8 cellular contexts compared by ENCODE assay signal in genomic region chrX:73562986-73563739, GRCh38. TPM values are rescaled to one million over a fixed set of nuclear protein-coding genes. Genes with fewer than 3 reads are reported as not detected.
A peak's percentile ranks its signal among the peaks of the same experiment; 100 is the strongest.
DNase-seq lines count a peak whose midpoint lies in the region; ATAC-seq and TF ChIP-seq lines count a peak whose summit lies in the region.

CHIC1 (plus strand) TSS chrX:73563197; CDS start chrX:73563285, 88 bp downstream.

- H3K4me3 Mint-ChIP-seq in CD14-positive monocyte = peak within 1 kb of the TSS; percentile 92 to 100
- peak within 1 kb of the TSS; percentile 88 to 98 for H3K4me3 Mint-ChIP-seq in activated T-cell treated with anti-CD3 and anti-CD28 coated beads, Interleukin-2, amount 50 U/mL, for 72 hours
- H3K4me3 Mint-ChIP-seq in naive thymus-derived CD4-positive, alpha-beta T cell = peak within 1 kb of the TSS; percentile 91 to 99 (median 96)

- peak within 1 kb of the TSS; percentile 84 for H3K4me3 ChIP-seq in OCI-LY7 (ENCODE audit: low read depth, low read length, poor library complexity, severe bottlenecking)
- peak within 1 kb of the TSS; percentile 42 to 73 (median 58) for H3K4me3 ChIP-seq in esophagus squamous epithelium
- H3K4me3 ChIP-seq in naive thymus-derived CD4-positive, alpha-beta T cell (ENCODE audit: low read length) = peak within 1 kb of the TSS; percentile 73

- no peaks in the 10 kb centered on the region for H3K9me3 ChIP-seq in OCI-LY7 (ENCODE audit: low read length)
- H3K9me3 ChIP-seq in esophagus squamous epithelium = no peaks in the 10 kb centered on the region
- H3K9me3 ChIP-seq in naive thymus-derived CD4-positive, alpha-beta T cell (ENCODE audit: control insufficient read depth in 2 of 3, low read length in 3 of 3) = no peaks in the 10 kb centered on the region

- peaks cover 0 to 6% (median 3%) of the 10 kb centered on the region in 3 donors for H3K27me3 Mint-ChIP-seq in CD14-positive monocyte (ENCODE audit: low read depth in 3 of 3)
- H3K27me3 Mint-ChIP-seq in activated T-cell treated with anti-CD3 and anti-CD28 coated beads, Interleukin-2, amount 50 U/mL, for 72 hours (ENCODE audit: low read depth) = peaks cover 6% of the 10 kb centered on the region
- no peaks in the 10 kb centered on the region for H3K27me3 Mint-ChIP-seq in naive thymus-derived CD4-positive, alpha-beta T cell

- ATAC-seq in GM19397 (IDR thresholded peaks at IDR 0.05; ENCODE audit: unreplicated experiment) = peak; percentile 65
- ATAC-seq in HG03571 (IDR thresholded peaks at IDR 0.05; ENCODE audit: unreplicated experiment) = peak; percentile 52
- ATAC-seq in activated T-cell treated with anti-CD3 and anti-CD28 coated beads, Interleukin-2, amount 50 U/mL, for 72 hours (replicated peaks in 1 of 2) = peak; percentile 74 to 82
- ATAC-seq in naive thymus-derived CD4-positive, alpha-beta T cell = peak; percentile 80

- H3K4me1 ChIP-seq in OCI-LY7 (ENCODE audit: insufficient read depth, low read length, poor library complexity, severe bottlenecking) (peaks cover 11% of the 10 kb centered on the region), esophagus squamous epithelium (peaks cover 0 to 20% (median 0%) of the 10 kb centered on the region in 3 donors)
- no peaks in the 10 kb centered on the region for H3K4me1 ChIP-seq in naive thymus-derived CD4-positive, alpha-beta T cell (ENCODE audit: control insufficient read depth in 2 of 2, insufficient read depth in 2 of 2, low read length in 2 of 2)

- no peaks in the 10 kb centered on the region for H4K20me1 ChIP-seq in OCI-LY7 (ENCODE audit: insufficient read depth, low read length)

- TF ChIP-seq POLR2A in esophagus squamous epithelium (IDR thresholded peaks at IDR 0.05) = no peak

- peak within 1 kb of the TSS; percentile 89 for H3K4me2 ChIP-seq in OCI-LY7 (ENCODE audit: low read length)

- 0 to 32% methylated on average over 10 to 23 of the region's 51 CpGs for WGBS in esophagus squamous epithelium, 2 donors

- BruUV-seq in OCI-LY7 (replicated peaks; lab: Mats Ljungman, UMichigan) = no TSS peak

- POLR2A ChIA-PET in OCI-LY7 (lab: Charles Lee) = no interaction called here
- POLR2A ChIA-PET in naive thymus-derived CD4-positive, alpha-beta T cell (lab: Charles Lee) = no interaction called here

- H3K27me3 ChIP-seq in esophagus squamous epithelium = no peaks in the 10 kb centered on the region
- no peaks in the 10 kb centered on the region for H3K27me3 ChIP-seq in naive thymus-derived CD4-positive, alpha-beta T cell (ENCODE audit: control insufficient read depth in 2 of 2, insufficient read depth in 2 of 2, low read length in 2 of 2)

- peak within 1 kb of the TSS in 6 of 7 donors; percentile 66 to 91 (median 86) for H3K27ac Mint-ChIP-seq in CD14-positive monocyte
- peak within 1 kb of the TSS; percentile 94 for H3K27ac Mint-ChIP-seq in activated T-cell treated with anti-CD3 and anti-CD28 coated beads, Interleukin-2, amount 50 U/mL, for 72 hours
- H3K27ac Mint-ChIP-seq in naive thymus-derived CD4-positive, alpha-beta T cell = peak within 1 kb of the TSS; percentile 96 to 100 (median 98)

- CTCF ChIA-PET in OCI-LY7 (lab: Charles Lee; ENCODE audit: unreplicated experiment) = no interaction called here
- CTCF ChIA-PET in naive thymus-derived CD4-positive, alpha-beta T cell (lab: Charles Lee) = no interaction called here

- DNase-seq in CD14-positive monocyte (ENCODE audit: low spot score) (peak; percentile 50), OCI-LY7 (ENCODE audit: low spot score) (peak; percentile 82), esophagus squamous epithelium (lab: John Stamatoyannopoulos, UW) (no peak)
- DNase-seq in activated T-cell treated with anti-CD3 and anti-CD28 coated beads, Interleukin-2, amount 50 U/mL, for 72 hours = peak; percentile 65 to 74
- DNase-seq in naive thymus-derived CD4-positive, alpha-beta T cell = peak; percentile 33 to 80 (median 71)
- peak; percentile 31 to 34 for DNase-seq in stimulated activated CD8-positive, alpha-beta memory T cell treated with anti-CD3 and anti-CD28 coated beads, Interleukin-7, amount 100 ng/mL, for 48 hours (ENCODE audit: extremely low read depth in 1 of 2, low read depth in 1 of 2)

- intact Hi-C loops in CD14-positive monocyte (cut with micrococcal nuclease) (no loop called here), OCI-LY7 (cut with micrococcal nuclease; ENCODE audit: unreplicated experiment) (loop anchor here (5.0 kb wide), 1 partner anchor 379 kb away; no protein-coding TSS in a partner anchor), esophagus squamous epithelium (cut with DNase I) (no loop called here)
- intact Hi-C loops in naive thymus-derived CD4-positive, alpha-beta T cell (cut with micrococcal nuclease) = loop anchor here (1.0 to 10.0 kb wide), 11 partner anchors 18 to 1962 kb away; partner anchors contain the start of genes UPRT (in 2 of the 2), ABCB7 (in 1 of the 2), NAP1L2 (in 1 of the 2) and RLIM (in 1 of the 2)

- H3K36me3 Mint-ChIP-seq in CD14-positive monocyte = no peaks in the 10 kb centered on the region
- no peaks in the 10 kb centered on the region for H3K36me3 Mint-ChIP-seq in activated T-cell treated with anti-CD3 and anti-CD28 coated beads, Interleukin-2, amount 50 U/mL, for 72 hours (ENCODE audit: insufficient read depth in 2 of 2)
- H3K36me3 Mint-ChIP-seq in naive thymus-derived CD4-positive, alpha-beta T cell = peaks cover 0 to 2% (median 0%) of the 10 kb centered on the region in 5 donors

- peak within 1 kb of the TSS; percentile 98 for H2AFZ ChIP-seq in OCI-LY7 (ENCODE audit: low read length)

- H3K79me2 ChIP-seq in OCI-LY7 (ENCODE audit: insufficient read depth, low read depth, low read length) = no peaks in the 10 kb centered on the region; the same call in 1 of the 2 replicates

- H3K9me2 ChIP-seq in OCI-LY7 (ENCODE audit: insufficient read depth, low read length) = no peaks in the 10 kb centered on the region

- peaks cover 0 to 2% (median 0%) of the 10 kb centered on the region in 7 donors for H3K9me3 Mint-ChIP-seq in CD14-positive monocyte
- no peaks in the 10 kb centered on the region for H3K9me3 Mint-ChIP-seq in activated T-cell treated with anti-CD3 and anti-CD28 coated beads, Interleukin-2, amount 50 U/mL, for 72 hours
- peaks cover 0 to 1% (median 0%) of the 10 kb centered on the region in 11 donors for H3K9me3 Mint-ChIP-seq in naive thymus-derived CD4-positive, alpha-beta T cell

- H3K27ac ChIP-seq in OCI-LY7 (ENCODE audit: low read depth, low read length, poor library complexity, severe bottlenecking) (peak within 1 kb of the TSS; percentile 67), esophagus squamous epithelium (peak within 1 kb of the TSS; percentile 70 to 89 (median 82))
- H3K27ac ChIP-seq in naive thymus-derived CD4-positive, alpha-beta T cell (ENCODE audit: low read depth, low read length) = peak within 1 kb of the TSS; percentile 81

- H3K36me3 ChIP-seq in OCI-LY7 (ENCODE audit: insufficient read depth, low read length) (no peaks in the 10 kb centered on the region), esophagus squamous epithelium (no peaks in the 10 kb centered on the region)
- no peaks in the 10 kb centered on the region for H3K36me3 ChIP-seq in naive thymus-derived CD4-positive, alpha-beta T cell (ENCODE audit: control insufficient read depth in 2 of 3, insufficient read depth in 3 of 3, low read length in 3 of 3)

- TF ChIP-seq CTCF in CD14-positive monocyte (IDR thresholded peaks at IDR 0.05) (no peak), OCI-LY7 (conservative IDR thresholded peaks at IDR 0.05; ENCODE audit: low read length) (no peak), esophagus squamous epithelium (IDR thresholded peaks at IDR 0.05) (no peak)

- peaks cover 17% of the 10 kb centered on the region for H3K4me1 Mint-ChIP-seq in CD14-positive monocyte
- H3K4me1 Mint-ChIP-seq in activated T-cell treated with anti-CD3 and anti-CD28 coated beads, Interleukin-2, amount 50 U/mL, for 72 hours (ENCODE audit: low read depth) = peaks cover 4% of the 10 kb centered on the region
- H3K4me1 Mint-ChIP-seq in naive thymus-derived CD4-positive, alpha-beta T cell = peaks cover 7 to 26% (median 13%) of the 10 kb centered on the region in 7 donors

RNA-seq across cellular contexts. Expression of gene CHIC1, which starts in this region (rescaled TPM):
- under 1 TPM; 0.21 to 0.28 TPM for polyA plus RNA-seq in CD14-positive monocyte
- 3.7 and 4.8 TPM in 2 replicates for total RNA-seq in OCI-LY7 (2014; rRNA removed; shearing (Covaris generic))
- total RNA-seq in OCI-LY7 (2022) = 4.5 TPM in 2 replicates
- 1 to 10 TPM; 6.0 to 6.4 TPM for total RNA-seq in activated T-cell treated with anti-CD3 and anti-CD28 coated beads, Interleukin-2, amount 50 U/mL, for 72 hours
- 1 to 10 TPM; 1.0 to 5.7 (median 2.4) TPM for total RNA-seq in esophagus squamous epithelium
- 10 to 100 TPM in 3 of 5 experiments, 1 to 10 TPM in 2; 7.8 to 17.3 (median 10.7) TPM for total RNA-seq in naive thymus-derived CD4-positive, alpha-beta T cell
- 1 to 10 TPM; 1.6 to 3.6 TPM for polyA plus RNA-seq in naive thymus-derived CD4-positive, alpha-beta T cell

Comparison
In these comparisons a context has a peak if more than half of its experiments do, and no peak if none do; other contexts are left out.
1. Peak in DNase-seq in CD14-positive monocyte; RNA of the gene not detected or under 1 TPM.
2. intact Hi-C loops: an anchor here in OCI-LY7 (5.0 kb wide) and naive thymus-derived CD4-positive, alpha-beta T cell (1.0 to 10.0 kb wide); none called in CD14-positive monocyte and esophagus squamous epithelium.